In genomic region chr3:139832998-139833397, GRCh38 we compare ENCODE assay signal across 7 cellular contexts.
"Had no signal": no experiment of that assay in that cellular context is flagged by ENCODE, and none has a peak within 500 bp of the region (broad histone marks: within the 10 kb centered on the region; RNA-seq: fewer than 3 reads in every experiment).

No MANE protein-coding gene starts in this region.

- DNase-seq: H9, HCEC 1CT, KBM-7 had no signal

- H3K27ac Mint-ChIP-seq: GM23338, H9, IgD-negative memory B cell had no signal

- H3K4me2 ChIP-seq: GM23338 had no signal

- H3K27ac ChIP-seq: HL-60 had no signal

- H3K4me3 Mint-ChIP-seq: GM23338, H9, IgD-negative memory B cell had no signal

- H2AFZ ChIP-seq: GM23338 had no signal

- H3K36me3 Mint-ChIP-seq: IgD-negative memory B cell had no signal

- H3K4me3 ChIP-seq: GM23338 had no signal

- ATAC-seq: GM23338, HepG2 had no signal

- H3K9me3 Mint-ChIP-seq: GM23338, H9 had no signal

- H3K4me1 Mint-ChIP-seq: IgD-negative memory B cell had no signal

- H3K27me3 Mint-ChIP-seq: IgD-negative memory B cell had no signal
